Comparison of ENCODE assay signal across 22 cellular contexts in genomic region chr2:107663632-107664031, GRCh38.
DNase-seq lines count a peak whose midpoint lies in the region; ATAC-seq lines count a peak whose summit lies in the region.
"Had no signal": no experiment of that assay in that cellular context is flagged by ENCODE, and none has a peak within 500 bp of the region (broad histone marks: within the 10 kb centered on the region; RNA-seq: fewer than 3 reads in every experiment).

No MANE protein-coding gene starts in this region.

- H3K4me1 Mint-ChIP-seq in activated naive CD8-positive, alpha-beta T cell treated with anti-CD3 and anti-CD28 coated beads for 36 hours, result no peaks in the 10 kb centered on the region
- H3K4me1 Mint-ChIP-seq: H9, T-cell had no signal

- ATAC-seq in aorta (ENCODE audit: low FRiP score) (no peak), HG03520 (IDR thresholded peaks at IDR 0.05; ENCODE audit: unreplicated experiment) (no peak)
- ATAC-seq: Right ventricle myocardium inferior, SK-N-SH treated with all-trans-retinoic acid at 6 μM for 48 hours, T-cell had no signal

- H3K4me1 ChIP-seq in aorta (ENCODE audit: control insufficient read depth in 1 of 2, insufficient read depth in 2 of 2, low read length in 2 of 2), result no peaks in the 10 kb centered on the region

- WGBS in aorta, 2 donors, result 92 to 94% methylated on average over 6 of the region's 6 CpGs

- no peak overlapping the region for H3K27ac ChIP-seq in aorta (ENCODE audit: low read depth in 1 of 2, low read length in 2 of 2)
- H3K27ac ChIP-seq: 22Rv1, C4-2B, HL-60, KMS-11 had no signal

- no peak overlapping the region for H3K4me3 Mint-ChIP-seq in activated naive CD8-positive, alpha-beta T cell treated with anti-CD3 and anti-CD28 coated beads for 36 hours
- H3K4me3 Mint-ChIP-seq: H9, T-cell had no signal

- intact Hi-C loops in aorta (cut with DNase I), result loop anchor here in 1 of 2 donors (10.0 kb wide), 1 partner anchor 1019 kb away; no protein-coding TSS in a partner anchor

- H3K27ac Mint-ChIP-seq in activated naive CD8-positive, alpha-beta T cell treated with anti-CD3 and anti-CD28 coated beads for 36 hours, result no peak overlapping the region
- H3K27ac Mint-ChIP-seq: H9, T-cell had no signal

- peaks cover 3% of the 10 kb centered on the region for H3K9me3 Mint-ChIP-seq in activated naive CD8-positive, alpha-beta T cell treated with anti-CD3 and anti-CD28 coated beads for 36 hours

- no peaks in the 10 kb centered on the region for H3K36me3 Mint-ChIP-seq in activated naive CD8-positive, alpha-beta T cell treated with anti-CD3 and anti-CD28 coated beads for 36 hours
- H3K36me3 Mint-ChIP-seq: T-cell had no signal

- no peaks in the 10 kb centered on the region for H3K36me3 ChIP-seq in aorta (ENCODE audit: control insufficient read depth in 1 of 2, insufficient read depth in 2 of 2, low read length in 1 of 2)

- H3K4me3 ChIP-seq in aorta (ENCODE audit: low read length in 2 of 2), result no peak overlapping the region

- DNase-seq in DMS153 (lab: John Stamatoyannopoulos, UW) (peak; percentile 35), DMS153 treated with DMSO at 0.1 percent for 48 hours (lab: John Stamatoyannopoulos, UW; ENCODE audit: unreplicated experiment) (no peak), NCI-H1048 (lab: John Stamatoyannopoulos, UW) (peak; percentile 4), NCI-H2171 treated with DMSO at 0.1 percent for 48 hours (lab: John Stamatoyannopoulos, UW) (peak; percentile 70), SK-N-DZ (ENCODE audit: low spot score) (peak; percentile 76), aorta (no peak)
- DNase-seq in activated naive CD8-positive, alpha-beta T cell treated with anti-CD3 and anti-CD28 coated beads for 36 hours, result no peak
- DNase-seq: AML-193; GDM1; H9; MV-4-11; NCI-H1694; NCI-H446; NK-92 treated with Interleukin-12 subunit alpha and Interleukin-12 subunit beta, amount 100 ng/mL, for 24 hours; T-cell had no signal

- no peaks in the 10 kb centered on the region for H3K27me3 ChIP-seq in aorta (ENCODE audit: control insufficient read depth in 1 of 2, insufficient read depth in 2 of 2, low read length in 1 of 2)

- no peaks in the 10 kb centered on the region for H3K27me3 Mint-ChIP-seq in activated naive CD8-positive, alpha-beta T cell treated with anti-CD3 and anti-CD28 coated beads for 36 hours
- H3K27me3 Mint-ChIP-seq: T-cell had no signal

- no peaks in the 10 kb centered on the region for H3K9me3 ChIP-seq in aorta (ENCODE audit: control insufficient read depth, low read length)

Comparison
In these comparisons a context has a peak if more than half of its experiments do, and no peak if none do; other contexts are left out.
1. DNase-seq: peak in DMS153 (single experiment), NCI-H1048 (single experiment), NCI-H2171 treated with DMSO at 0.1 percent for 48 hours (single experiment) and SK-N-DZ (single experiment); none in DMS153 treated with DMSO at 0.1 percent for 48 hours (single experiment), activated naive CD8-positive, alpha-beta T cell treated with anti-CD3 and anti-CD28 coated beads for 36 hours (single experiment) and aorta (0 of 2).